Comparison of ENCODE assay signal across 8 cellular contexts in the genomic region with DNA sequence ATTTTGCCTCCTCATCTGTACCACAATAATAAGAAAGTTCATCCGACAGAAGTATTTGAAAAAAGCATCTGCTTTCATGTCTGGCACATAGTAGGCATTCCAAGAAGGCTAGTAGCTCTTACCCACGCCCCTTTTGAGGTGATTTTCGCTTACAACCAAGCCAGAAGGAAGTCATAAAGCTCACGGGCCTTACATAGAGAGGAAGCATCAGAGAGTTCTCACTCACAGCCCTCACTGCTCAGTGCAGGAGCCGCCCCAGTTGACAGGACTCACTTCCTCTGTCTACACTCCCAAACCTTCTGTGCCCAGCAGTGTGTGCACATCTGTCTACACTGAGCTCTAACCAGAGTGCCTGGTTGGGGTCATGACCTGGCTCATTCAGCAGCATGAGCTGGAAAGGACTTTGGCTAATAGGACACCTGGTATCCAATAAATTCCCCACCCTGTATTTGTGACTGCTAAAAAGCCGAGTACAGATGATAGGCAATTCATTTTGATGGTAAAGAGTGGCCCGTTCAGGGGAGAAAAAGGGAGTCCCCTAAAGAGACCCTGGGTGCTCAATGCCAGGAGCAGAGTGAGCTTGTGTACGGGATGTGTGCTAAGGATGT. TPM values are rescaled to one million over a fixed set of nuclear protein-coding genes. Genes with fewer than 3 reads are reported as not detected.
DNase-seq lines count a peak whose midpoint lies in the region; ATAC-seq, FAIRE-seq and TF ChIP-seq lines count a peak whose summit lies in the region.

No MANE protein-coding gene starts in this region.

- H3K27me3 ChIP-seq in Loucy (ENCODE audit: insufficient read depth, low read length, poor library complexity, severe bottlenecking) (no peaks in the 10 kb centered on the region), ovary (no peaks in the 10 kb centered on the region)

- ATAC-seq in GM18505 (IDR thresholded peaks at IDR 0.05; ENCODE audit: unreplicated experiment) = peak; percentile 32
- peak; percentile 36 for ATAC-seq in GM21576 (IDR thresholded peaks at IDR 0.05; ENCODE audit: unreplicated experiment)
- no peak for ATAC-seq in HG02588 (IDR thresholded peaks at IDR 0.05; ENCODE audit: unreplicated experiment)

- FAIRE-seq in HTR-8/SVneo (lab: Jason Lieb, UNC) = no peak

- H3K4me3 ChIP-seq in Loucy (ENCODE audit: low read length, poor library complexity, severe bottlenecking) = peak overlapping the region; percentile 63
- H3K4me3 ChIP-seq in ovary = no peak overlapping the region

- H3K4me2 ChIP-seq in Loucy (ENCODE audit: low read depth, low read length, poor library complexity, severe bottlenecking) = peak overlapping the region; percentile 82

- no peak overlapping the region for H3K27ac ChIP-seq in ovary

- H3K9me2 ChIP-seq in Loucy (replicated peaks; ENCODE audit: low read depth, low read length) = no peaks in the 10 kb centered on the region

- peaks cover 14% of the 10 kb centered on the region for H3F3A ChIP-seq in Loucy (ENCODE audit: low read depth)

- intact Hi-C loops in ovary (cut with DNase I) = no loop called here

- H4K20me1 ChIP-seq in Loucy (ENCODE audit: insufficient read depth, low read length, poor library complexity, severe bottlenecking) = no peaks in the 10 kb centered on the region

- TF ChIP-seq POLR2A in GM18505 (IDR thresholded peaks at IDR 0.05; ENCODE audit: borderline replicate concordance, extremely low read depth, insufficient read depth, insufficient read length) = no peak
- no peak for TF ChIP-seq POLR2A in ovary (IDR thresholded peaks at IDR 0.05)

- no peak for TF ChIP-seq CTCF in Loucy (conservative IDR thresholded peaks at IDR 0.05; ENCODE audit: low read length)
- no peak for TF ChIP-seq CTCF in ovary (IDR thresholded peaks at IDR 0.05)

- H3K79me2 ChIP-seq in Loucy (ENCODE audit: insufficient read depth, low read length) = no peaks in the 10 kb centered on the region

- WGBS in ovary, 3 donors = 81 to 87% (median 82%) methylated on average over 8 of the region's 8 CpGs

- H3K4me1 ChIP-seq in Loucy (ENCODE audit: insufficient read depth, low read length, poor library complexity, severe bottlenecking) (peaks cover 82% of the 10 kb centered on the region), ovary (ENCODE audit: insufficient read depth) (no peaks in the 10 kb centered on the region)

- TF ChIP-seq EP300 in ovary (IDR thresholded peaks at IDR 0.05) = no peak

- H3K9me3 ChIP-seq in Loucy (ENCODE audit: insufficient read depth, low read depth, low read length) (no peaks in the 10 kb centered on the region), ovary (no peaks in the 10 kb centered on the region)

- DNase-seq in central memory CD4-positive, alpha-beta T cell = peak; percentile 36
- DNase-seq in ovary (no peak), HTR-8/SVneo (ENCODE audit: insufficient read length, low spot score) (no peak), ACHN (no peak)

- in situ Hi-C loops in ACHN (cut with HindIII; ENCODE audit: low pct_ligation_motif_present, low pct_unique_long_range_greater_than_20kb, low sequenced_read_pairs) = no loop called here

- H2AFZ ChIP-seq in Loucy (ENCODE audit: low read length) = no peak overlapping the region

- H3K9ac ChIP-seq in Loucy (ENCODE audit: low read depth, low read length, poor library complexity, severe bottlenecking) = peak overlapping the region; percentile 65

- no peaks in the 10 kb centered on the region for H3K36me3 ChIP-seq in Loucy (ENCODE audit: insufficient read depth, low read length)
- no peaks in the 10 kb centered on the region for H3K36me3 ChIP-seq in ovary

RNA-seq across cellular contexts. Expression of a gene that starts 36.8 kb away (rescaled TPM):
- total RNA-seq in ovary = 1 to 10 TPM in 6 of 7 donors, under 1 TPM in 1; 0.81 to 8.5 (median 2.0) TPM
- polyA plus RNA-seq in ovary = 1 to 10 TPM; 1.7 to 5.5 TPM
